ENCODE assay signal across 19 cellular contexts in the genomic region with DNA sequence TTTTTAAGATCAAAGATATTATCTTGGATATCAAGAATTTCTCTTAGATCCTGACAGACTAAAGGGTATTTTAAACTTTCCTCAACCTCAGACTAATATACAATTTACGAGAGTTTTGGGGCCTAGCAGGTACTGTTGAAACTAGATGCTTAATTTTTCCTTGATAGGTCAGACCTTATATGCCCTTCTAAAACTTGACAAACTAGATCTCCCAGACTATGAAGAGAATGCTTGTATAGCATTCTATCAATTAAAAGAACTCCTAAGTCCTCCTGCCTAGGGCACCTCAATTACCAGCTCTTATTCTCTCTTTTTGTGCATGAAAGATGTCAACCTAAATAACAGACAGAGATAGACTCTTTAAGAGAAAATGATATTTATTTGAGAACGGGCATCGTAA.
DNase-seq lines count a peak whose midpoint lies in the region; ATAC-seq and TF ChIP-seq lines count a peak whose summit lies in the region.
"Had no signal": no experiment of that assay in that cellular context is flagged by ENCODE, and none has a peak within 500 bp of the region (broad histone marks: within the 10 kb centered on the region; RNA-seq: fewer than 3 reads in every experiment).

No MANE protein-coding gene starts in this region.

- H3K36me3 Mint-ChIP-seq in mesothelial cell of epicardium = peaks cover 1% of the 10 kb centered on the region
- H3K36me3 Mint-ChIP-seq: CD8-positive, alpha-beta T cell had no signal

- peaks cover 14% of the 10 kb centered on the region for H3K4me1 Mint-ChIP-seq in mesothelial cell of epicardium

- H3K27ac ChIP-seq in VCaP = peak overlapping the region; percentile 25
- H3K27ac ChIP-seq: 22Rv1; A549; BLaER1 treated with 17β-estradiol and CSF1 and Interleukin-3, amounts not matched to agents 10 nM and 100 nM; C4-2B had no signal

- intact Hi-C loops in left cardiac atrium (cut with DNase I) = no loop called here

- TF ChIP-seq CTCF in VCaP (conservative IDR thresholded peaks at IDR 0.05) (no peak), mesothelial cell of epicardium (IDR thresholded peaks at IDR 0.05; ENCODE audit: unreplicated experiment) (no peak)

- no peaks in the 10 kb centered on the region for H3K27me3 Mint-ChIP-seq in mesothelial cell of epicardium (ENCODE audit: low read depth)
- H3K27me3 Mint-ChIP-seq: CD4-positive, alpha-beta T cell had no signal

- no peak overlapping the region for H3K4me3 Mint-ChIP-seq in mesothelial cell of epicardium
- H3K4me3 Mint-ChIP-seq: B cell; CD4-positive, alpha-beta T cell; CD8-positive, alpha-beta T cell had no signal

- no peaks in the 10 kb centered on the region for H3K9me3 Mint-ChIP-seq in mesothelial cell of epicardium
- H3K9me3 Mint-ChIP-seq: CD4-positive, alpha-beta T cell; CD8-positive, alpha-beta T cell had no signal

- ATAC-seq in left cardiac atrium = no peak
- ATAC-seq: A549; CD8-positive, alpha-beta T cell had no signal

- H3K27ac Mint-ChIP-seq in mesothelial cell of epicardium = peak overlapping the region; percentile 82
- H3K27ac Mint-ChIP-seq: B cell; CD4-positive, alpha-beta T cell; CD8-positive, alpha-beta T cell had no signal

- DNase-seq in SIG-M5 treated with dmso at 0.1 percent for 504 hours (lab: John Stamatoyannopoulos, UW; ENCODE audit: unreplicated experiment) = peak; percentile 8
- no peak for DNase-seq in SIG-M5 (lab: John Stamatoyannopoulos, UW)
- no peak for DNase-seq in mesothelial cell of epicardium (ENCODE audit: low spot score in 2 of 2, unreplicated experiment in 2 of 2)
- no peak for DNase-seq in GM19238 (ENCODE audit: insufficient read length, low spot score)
- no peak for DNase-seq in left cardiac atrium
- no peak for DNase-seq in NOMO-1 (lab: John Stamatoyannopoulos, UW; ENCODE audit: unreplicated experiment in 2 of 2)
- DNase-seq: AML-193; Caco-2; Calu3; CD4-positive, alpha-beta T cell; CD8-positive, alpha-beta T cell; DMS79 treated with DMSO at 0.1 percent for 48 hours; GF-D8 had no signal
